ENCODE assay signal across 32 cellular contexts in the genomic region with DNA sequence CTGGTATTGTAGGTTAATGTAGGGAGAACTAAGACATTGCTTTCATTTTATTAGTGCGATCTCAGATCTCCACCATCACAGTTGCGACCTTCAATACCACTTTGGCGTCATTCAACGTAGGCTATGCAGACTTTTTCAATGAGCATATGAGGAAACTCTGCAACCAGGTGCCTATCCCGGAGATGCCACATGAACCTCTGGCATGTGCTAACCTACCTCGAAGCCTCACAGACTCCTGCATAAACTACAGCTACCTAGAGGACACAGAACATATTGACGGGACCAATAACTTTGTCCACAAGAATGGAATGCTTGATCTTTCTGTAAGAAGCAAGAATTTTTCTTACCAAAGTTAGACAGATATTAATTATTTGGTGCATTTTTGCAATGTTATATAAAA. TPM values are rescaled to one million over a fixed set of nuclear protein-coding genes. Genes with fewer than 3 reads are reported as not detected.
"Had no signal": no experiment of that assay in that cellular context is flagged by ENCODE, and none has a peak within 500 bp of the region (broad histone marks: within the 10 kb centered on the region; RNA-seq: fewer than 3 reads in every experiment).

No MANE protein-coding gene starts in this region.

- H3K27ac ChIP-seq: body of pancreas, esophagus muscularis mucosa, foreskin keratinocyte, gastrocnemius medialis, VCaP had no signal

- H3K27me3 Mint-ChIP-seq: activated B cell treated with CpG ODN at 0.5 μM for 24 hours; activated naive CD8-positive, alpha-beta T cell had no signal

- H3K36me3 ChIP-seq: esophagus muscularis mucosa, gastrocnemius medialis, heart left ventricle had no signal

- ATAC-seq: activated CD4-positive, CD25-positive, alpha-beta regulatory T cell treated with anti-CD3 and anti-CD28 coated beads, Interleukin-2, amount 50 U/mL, for 24 hours; activated CD8-positive, alpha-beta T cell treated with anti-CD3 and anti-CD28 coated beads for 36 hours; activated T-cell treated with anti-CD3 and anti-CD28 coated beads, Interleukin-2, amount 50 U/mL, for 4 hours; activated T-helper 17 cell treated with anti-CD3 and anti-CD28 coated beads, Interleukin-2, amount 50 U/mL, for 72 hours; body of pancreas; effector memory CD8-positive, alpha-beta T cell; foreskin keratinocyte; gastrocnemius medialis; heart left ventricle had no signal

- H3K27ac Mint-ChIP-seq: activated B cell treated with CpG ODN at 0.5 μM for 24 hours; activated CD8-positive, alpha-beta T cell treated with anti-CD3 and anti-CD28 coated beads for 36 hours; activated naive CD8-positive, alpha-beta T cell; activated T-helper 17 cell treated with anti-CD3 and anti-CD28 coated beads, Interleukin-2, amount 50 U/mL, for 72 hours; effector memory CD8-positive, alpha-beta T cell had no signal

- H3K4me3 Mint-ChIP-seq: activated B cell treated with CpG ODN at 0.5 μM for 24 hours; activated CD8-positive, alpha-beta T cell treated with anti-CD3 and anti-CD28 coated beads for 36 hours; activated naive CD8-positive, alpha-beta T cell; activated T-cell treated with anti-CD3 and anti-CD28 coated beads, Interleukin-2, amount 50 U/mL, for 4 hours; activated T-helper 17 cell treated with anti-CD3 and anti-CD28 coated beads, Interleukin-2, amount 50 U/mL, for 72 hours; effector memory CD8-positive, alpha-beta T cell had no signal

- H3K36me3 Mint-ChIP-seq: activated naive CD8-positive, alpha-beta T cell had no signal

- H3K4me1 Mint-ChIP-seq: activated B cell treated with CpG ODN at 0.5 μM for 24 hours; activated T-helper 17 cell treated with anti-CD3 and anti-CD28 coated beads, Interleukin-2, amount 50 U/mL, for 72 hours had no signal

- FAIRE-seq: colon had no signal

- H3K27me3 ChIP-seq: body of pancreas, esophagus muscularis mucosa, foreskin keratinocyte, gastrocnemius medialis, heart left ventricle had no signal

- H3K9me3 Mint-ChIP-seq: activated B cell treated with CpG ODN at 0.5 μM for 24 hours; activated CD8-positive, alpha-beta T cell treated with anti-CD3 and anti-CD28 coated beads for 36 hours; activated T-cell treated with anti-CD3 and anti-CD28 coated beads, Interleukin-2, amount 50 U/mL, for 4 hours; activated T-helper 17 cell treated with anti-CD3 and anti-CD28 coated beads, Interleukin-2, amount 50 U/mL, for 72 hours; effector memory CD8-positive, alpha-beta T cell had no signal

- H3K4me3 ChIP-seq: body of pancreas, esophagus muscularis mucosa, gastrocnemius medialis, heart left ventricle had no signal

- H3K9me3 ChIP-seq: body of pancreas, esophagus muscularis mucosa, gastrocnemius medialis, heart left ventricle had no signal

- DNase-seq: activated B cell treated with CpG ODN at 0.5 μM for 24 hours; activated CD4-positive, alpha-beta T cell treated with anti-CD3 and anti-CD28 coated beads for 48 hours; activated CD4-positive, alpha-beta T cell treated with anti-CD3 and anti-CD28 coated beads, Interleukin-2, amount 50 U/mL, for 1 hour; activated CD4-positive, alpha-beta T cell treated with anti-CD3 and anti-CD28 coated beads, Interleukin-2, amount 50 U/mL, for 48 hours; activated CD8-positive, alpha-beta memory T cell treated with anti-CD3 and anti-CD28 coated beads for 24 hours; activated CD8-positive, alpha-beta T cell treated with anti-CD3 and anti-CD28 coated beads for 36 hours; activated effector memory CD4-positive, alpha-beta T cell treated with Interleukin-2 at 50 U/mL for 16 hours; activated gamma-delta T cell treated with Interleukin-2 at 50 U/mL for 16 hours; activated naive CD4-positive, alpha-beta T cell treated with anti-CD3 and anti-CD28 coated beads, Interleukin-2, amount 50 U/mL, for 16 hours; activated naive CD4-positive, alpha-beta T cell treated with Interleukin-2 at 50 U/mL for 16 hours; activated T-cell treated with anti-CD3 and anti-CD28 coated beads, Interleukin-2, amount 50 U/mL, for 4 hours; amniotic stem cell; anterior cingulate cortex; body of pancreas; caudate nucleus; cortex of kidney; dermis blood vessel endothelial cell; effector CD4-positive, alpha-beta T cell; effector memory CD8-positive, alpha-beta T cell; erythroblast; foreskin keratinocyte; gastrocnemius medialis; glutamatergic neuron; heart left ventricle; T-helper 2 cell had no signal

- H3K4me1 ChIP-seq: esophagus muscularis mucosa, foreskin keratinocyte, gastrocnemius medialis, heart left ventricle had no signal

RNA-seq across cellular contexts. Expression of a gene that starts 47.3 kb away (rescaled TPM):
- total RNA-seq: activated B cell treated with CpG ODN at 0.5 μM for 24 hours; activated CD8-positive, alpha-beta T cell treated with anti-CD3 and anti-CD28 coated beads for 36 hours; activated T-helper 17 cell treated with anti-CD3 and anti-CD28 coated beads, Interleukin-2, amount 50 U/mL, for 72 hours; gastrocnemius medialis; T-helper 1 cell treated with Interleukin-12 subunit alpha and Interleukin-12 subunit beta and Interleukin-4 antibody, amounts not matched to agents 30 ng/mL and 1 ng/mL, for 36 hours had no signal
